ENCODE assay signal across 8 cellular contexts in genomic region chr1:153572569-153573015, GRCh38. TPM values are rescaled to one million over a fixed set of nuclear protein-coding genes. Genes with fewer than 3 reads are reported as not detected.
A peak's percentile ranks its signal among the peaks of the same experiment; 100 is the strongest.
DNase-seq lines count a peak whose midpoint lies in the region; ATAC-seq and TF ChIP-seq lines count a peak whose summit lies in the region.

No MANE protein-coding gene starts in this region.

- no peaks in the 10 kb centered on the region for H3K36me3 Mint-ChIP-seq in activated CD8-positive, alpha-beta T cell treated with anti-CD3 and anti-CD28 coated beads for 36 hours (ENCODE audit: low read depth)

- peaks cover 34% of the 10 kb centered on the region for H3K4me1 Mint-ChIP-seq in activated CD8-positive, alpha-beta T cell treated with anti-CD3 and anti-CD28 coated beads for 36 hours (ENCODE audit: low read depth)

- TF ChIP-seq CTCF in activated CD8-positive, alpha-beta T cell treated with anti-CD3 and anti-CD28 coated beads for 36 hours (IDR thresholded peaks at IDR 0.05) = peak; percentile 67
- TF ChIP-seq CTCF in stomach (IDR thresholded peaks at IDR 0.05) = peak in 6 of 7 experiments; percentile 22 to 97 (median 76)

- CTCF ChIA-PET in activated CD8-positive, alpha-beta T cell treated with anti-CD3 and anti-CD28 coated beads for 36 hours (lab: Charles Lee) = interaction anchor here (0.7 to 7.7 kb wide), 33 partner anchors 9 to 156 kb away, joined by 3 to 191 read pairs (median 5); partner anchors contain the start of genes CHTOP, NPR1, S100A1 and S100A13

- POLR2A ChIA-PET in activated CD8-positive, alpha-beta T cell treated with anti-CD3 and anti-CD28 coated beads for 36 hours (lab: Charles Lee) = interaction anchor here (0.6 to 6.3 kb wide), 13 partner anchors 9 to 1508 kb away, joined by 3 to 80 read pairs (median 3); partner anchors contain the start of gene S100A6

- no peaks in the 10 kb centered on the region for H3K9me3 ChIP-seq in stomach

- no peaks in the 10 kb centered on the region for H3K36me3 ChIP-seq in stomach

- H3K9me3 Mint-ChIP-seq in activated CD8-positive, alpha-beta T cell treated with anti-CD3 and anti-CD28 coated beads for 36 hours = no peaks in the 10 kb centered on the region

- peak; percentile 64 for DNase-seq in ELF-1 (ENCODE audit: low read depth, low spot score)
- DNase-seq in NCI-H524 treated with DMSO at 0.1 percent for 48 hours (lab: John Stamatoyannopoulos, UW) = peak; percentile 10
- peak; percentile 78 for DNase-seq in activated CD8-positive, alpha-beta T cell treated with anti-CD3 and anti-CD28 coated beads for 36 hours
- peak; percentile 77 for DNase-seq in epithelial cell of prostate (ENCODE audit: low read depth, low spot score)
- peak; percentile 87 for DNase-seq in mucosa of gallbladder (ENCODE audit: low spot score)
- peak; percentile 91 for DNase-seq in stomach

- peaks cover 8% of the 10 kb centered on the region for H3K27me3 Mint-ChIP-seq in activated CD8-positive, alpha-beta T cell treated with anti-CD3 and anti-CD28 coated beads for 36 hours

- TF ChIP-seq POLR2A in stomach (IDR thresholded peaks at IDR 0.05) = no peak

- 6 to 23% (median 11%) methylated on average over 3 of the region's 3 CpGs for WGBS in stomach, 5 donors

- H3K4me1 ChIP-seq in stomach = peaks cover 17 to 50% (median 26%) of the 10 kb centered on the region in 4 donors

- H3K4me3 ChIP-seq in stomach = no peak overlapping the region

- H3K4me3 Mint-ChIP-seq in activated CD8-positive, alpha-beta T cell treated with anti-CD3 and anti-CD28 coated beads for 36 hours = no peak overlapping the region

- intact Hi-C loops in activated CD8-positive, alpha-beta T cell treated with anti-CD3 and anti-CD28 coated beads for 36 hours (cut with micrococcal nuclease) = no loop called here
- intact Hi-C loops in stomach (cut with DNase I; ENCODE audit: low total_unique reads) = loop anchor here (5.0 kb wide), 2 partner anchors 35 to 60 kb away; no protein-coding TSS in a partner anchor

- peak; percentile 58 for ATAC-seq in HG02763 (IDR thresholded peaks at IDR 0.05; ENCODE audit: unreplicated experiment)
- ATAC-seq in activated CD8-positive, alpha-beta T cell treated with anti-CD3 and anti-CD28 coated beads for 36 hours = peak; percentile 79
- ATAC-seq in GM18519 (IDR thresholded peaks at IDR 0.05; ENCODE audit: low FRiP score, unreplicated experiment) = no peak

- H3K27ac Mint-ChIP-seq in activated CD8-positive, alpha-beta T cell treated with anti-CD3 and anti-CD28 coated beads for 36 hours = peak overlapping the region; percentile 69

- no peak for TF ChIP-seq EP300 in stomach (IDR thresholded peaks at IDR 0.05)

- no peaks in the 10 kb centered on the region for H3K27me3 ChIP-seq in stomach

- H3K27ac ChIP-seq in epithelial cell of prostate = peak overlapping the region; percentile 95
- H3K27ac ChIP-seq in stomach = peak overlapping the region; percentile 44 to 81 (median 68)

RNA-seq across cellular contexts. Expression of gene S100A2, which starts 6.9 kb away (rescaled TPM):
- under 1 TPM in 1 of 2 experiments, not detected in 1; 0.50 TPM for total RNA-seq in activated CD8-positive, alpha-beta T cell treated with anti-CD3 and anti-CD28 coated beads for 36 hours
- total RNA-seq in mucosa of gallbladder (1.4 TPM), stomach (10 to 100 TPM in 1 of 5 donors, 1 to 10 TPM in 1, not detected in 3; 2.2 to 12.7 TPM)
- polyA plus RNA-seq in stomach = 1,000 to 10,000 TPM in 1 of 3 donors, 1 to 10 TPM in 2; 4.9 to 1,809 (median 8.3) TPM

RNA-seq across cellular contexts. Expression of gene S100A3, which starts 23.5 kb away (rescaled TPM):
- not detected for total RNA-seq in activated CD8-positive, alpha-beta T cell treated with anti-CD3 and anti-CD28 coated beads for 36 hours
- total RNA-seq in mucosa of gallbladder (not detected), stomach (not detected)
- polyA plus RNA-seq in stomach = 10 to 100 TPM in 1 of 3 donors, 1 to 10 TPM in 2; 2.6 to 15.0 (median 5.4) TPM

RNA-seq across cellular contexts. Expression of gene S100A4, which starts 27.0 kb away (rescaled TPM):
- total RNA-seq in activated CD8-positive, alpha-beta T cell treated with anti-CD3 and anti-CD28 coated beads for 36 hours = 100 to 1,000 TPM; 109 to 118 TPM
- total RNA-seq in mucosa of gallbladder (66.8 TPM), stomach (10 to 100 TPM in 4 of 5 donors, 1 to 10 TPM in 1; 9.9 to 53.3 (median 19.4) TPM)
- polyA plus RNA-seq in stomach = 100 to 1,000 TPM; 145 to 541 (median 274) TPM

RNA-seq across cellular contexts. Expression of gene S100A5, which starts 31.9 kb away (rescaled TPM):
- 1 to 10 TPM; 1.1 to 1.2 TPM for total RNA-seq in activated CD8-positive, alpha-beta T cell treated with anti-CD3 and anti-CD28 coated beads for 36 hours
- total RNA-seq in mucosa of gallbladder (not detected), stomach (not detected)
- polyA plus RNA-seq in stomach = not detected

RNA-seq across cellular contexts. Expression of gene S100A6, which starts 36.8 kb away (rescaled TPM):
- 100 to 1,000 TPM; 200 to 211 TPM for total RNA-seq in activated CD8-positive, alpha-beta T cell treated with anti-CD3 and anti-CD28 coated beads for 36 hours
- 824 TPM for total RNA-seq in mucosa of gallbladder
- total RNA-seq in stomach = 100 to 1,000 TPM; 154 to 680 (median 330) TPM
- polyA plus RNA-seq in stomach = 1,000 to 10,000 TPM; 1,447 to 2,520 (median 1,620) TPM

Comparison
In these comparisons a context has a peak if more than half of its experiments do, and no peak if none do; other contexts are left out.
1. DNase-seq: peak in every context shown above with its lines; median percentile 91 in stomach; 87 in mucosa of gallbladder; 78 in activated CD8-positive, alpha-beta T cell treated with anti-CD3 and anti-CD28 coated beads for 36 hours; 77 in epithelial cell of prostate; 64 in ELF-1; 10 in NCI-H524 treated with DMSO at 0.1 percent for 48 hours.